In genomic region chr12:1117970-1118563, GRCh38 we compare ENCODE assay signal across 8 cellular contexts.
DNase-seq lines count a peak whose midpoint lies in the region; ATAC-seq, FAIRE-seq and TF ChIP-seq lines count a peak whose summit lies in the region.

No MANE protein-coding gene starts in this region.

- H3K9me1 ChIP-seq in endothelial cell of umbilical vein (replicated peaks; ENCODE audit: control insufficient read depth, extremely low read depth, insufficient read depth, low read length) = no peaks in the 10 kb centered on the region

- H4K20me1 ChIP-seq in endothelial cell of umbilical vein (replicated peaks; ENCODE audit: control insufficient read depth, extremely low read depth, insufficient read depth, low read length) = no peaks in the 10 kb centered on the region

- intact Hi-C loops in endothelial cell of umbilical vein (cut with micrococcal nuclease) = loop anchor here (1.0 to 5.0 kb wide), 4 partner anchors 99 to 465 kb away; no protein-coding TSS in a partner anchor

- no peak overlapping the region for H3K9ac ChIP-seq in endothelial cell of umbilical vein (replicated peaks; ENCODE audit: extremely low read depth, insufficient read depth, low read length)

- TF ChIP-seq CTCF in endothelial cell of umbilical vein (IDR thresholded peaks at IDR 0.05; ENCODE audit: extremely low read depth in 1 of 2, insufficient read depth in 1 of 2, low read depth in 1 of 2, low read length in 2 of 2) = peak; percentile 66 to 79

- BruUV-seq in endothelial cell of umbilical vein (replicated peaks; lab: Mats Ljungman, UMichigan) = no TSS peak

- TF ChIP-seq POLR2A in endothelial cell of umbilical vein (IDR thresholded peaks at IDR 0.05; ENCODE audit: low read depth, low read length) = no peak

- H3K79me2 ChIP-seq in endothelial cell of umbilical vein (ENCODE audit: control insufficient read depth, insufficient read depth, low read length) = no peaks in the 10 kb centered on the region

- dilution Hi-C loops in endothelial cell of umbilical vein (cut with MboI; ENCODE audit: extremely low pct_ligation_motif_present, low sequenced_read_pairs) = loop anchor here (25.0 kb wide), 1 partner anchor 444 kb away; no protein-coding TSS in a partner anchor

- no peak overlapping the region for H3K27ac ChIP-seq in endothelial cell of umbilical vein (ENCODE audit: insufficient read depth, low read depth, low read length)

- CTCF ChIA-PET in endothelial cell of umbilical vein (lab: Charles Lee) = interaction anchor here (0.6 to 6.0 kb wide), 142 partner anchors 9 to 673 kb away, joined by 3 to 469 read pairs (median 5); partner anchors contain the start of gene RAD52

- no peaks in the 10 kb centered on the region for H3K36me3 ChIP-seq in endothelial cell of umbilical vein (ENCODE audit: control insufficient read depth in 2 of 2, extremely low read depth in 1 of 2, insufficient read depth in 2 of 2, low read length in 2 of 2)

- DNase-seq in C1 segment of cervical spinal cord (lab: John Stamatoyannopoulos, UW) = peak in 10 of 14 donors; percentile 2 to 34 (median 18)
- peak; percentile 48 for DNase-seq in HT1080 (ENCODE audit: low read depth)
- DNase-seq in NK-92 (lab: John Stamatoyannopoulos, UW; ENCODE audit: unreplicated experiment) = peak; percentile 12
- peak; percentile 37 to 43 for DNase-seq in activated CD8-positive, alpha-beta memory T cell treated with anti-CD3 and anti-CD28 coated beads for 4 hours (ENCODE audit: low read depth in 2 of 2)
- peak; percentile 81 for DNase-seq in endothelial cell of umbilical vein (ENCODE audit: low read depth, low spot score)
- peak; percentile 74 for DNase-seq in mucosa of gallbladder (ENCODE audit: low spot score)
- DNase-seq in stimulated activated CD8-positive, alpha-beta memory T cell treated with anti-CD3 and anti-CD28 coated beads, Interleukin-4, amount 100 ng/mL, for 48 hours = peak; percentile 79

- POLR2A ChIA-PET in endothelial cell of umbilical vein (lab: Charles Lee) = interaction anchor here (0.5 to 1.4 kb wide), 3 partner anchors 185 to 488 kb away, joined by 3 to 8 read pairs (median 3); no protein-coding TSS in a partner anchor

- FAIRE-seq in endothelial cell of umbilical vein (lab: Jason Lieb, UNC) = peak; percentile 40

- no peaks in the 10 kb centered on the region for H3K9me3 ChIP-seq in endothelial cell of umbilical vein (replicated peaks; ENCODE audit: control insufficient read depth, insufficient read depth, low read length)

- H3K4me3 ChIP-seq in endothelial cell of umbilical vein (replicated peaks in 1 of 3; ENCODE audit: insufficient read depth in 1 of 3, low read depth in 1 of 3, low read length in 3 of 3) = no peak overlapping the region

- ATAC-seq in HG02981 (IDR thresholded peaks at IDR 0.05; ENCODE audit: unreplicated experiment) = no peak

- H3K4me2 ChIP-seq in endothelial cell of umbilical vein (ENCODE audit: insufficient read depth, low read length) = no peak overlapping the region

- no peak overlapping the region for H2AFZ ChIP-seq in endothelial cell of umbilical vein (ENCODE audit: low read depth, low read length)

- H3K27me3 ChIP-seq in endothelial cell of umbilical vein (ENCODE audit: control insufficient read depth in 2 of 2, insufficient read depth in 2 of 2, low read length in 2 of 2) = no peaks in the 10 kb centered on the region

- peaks cover 13% of the 10 kb centered on the region for H3K4me1 ChIP-seq in endothelial cell of umbilical vein (ENCODE audit: control insufficient read depth, extremely low read depth, insufficient read depth, low read length)

TF ChIP-seq in endothelial cell of umbilical vein, 7 proteins besides CTCF, POLR2A, EP300 and RAD21:
- TF ChIP-seq JUN (IDR thresholded peaks at IDR 0.05; ENCODE audit: borderline replicate concordance, insufficient read depth, insufficient read length, low read depth) (no peak), GATA2 (IDR thresholded peaks at IDR 0.05; ENCODE audit: insufficient read depth, insufficient read length, low read depth, low read length) (no peak)
TF ChIP-seq in endothelial cell of umbilical vein: peak in this region for 0.

Comparison
In these comparisons a context has a peak if more than half of its experiments do, and no peak if none do; other contexts are left out.
1. DNase-seq: peak in every context shown above with its lines; median percentile 81 in endothelial cell of umbilical vein; 79 in stimulated activated CD8-positive, alpha-beta memory T cell treated with anti-CD3 and anti-CD28 coated beads, Interleukin-4, amount 100 ng/mL, for 48 hours; 74 in mucosa of gallbladder; 48 in HT1080; 40 in activated CD8-positive, alpha-beta memory T cell treated with anti-CD3 and anti-CD28 coated beads for 4 hours; 18 in C1 segment of cervical spinal cord; 12 in NK-92.